8 cellular contexts compared by ENCODE assay signal in genomic region chr7:116582806-116583444, GRCh38. TPM values are rescaled to one million over a fixed set of nuclear protein-coding genes. Genes with fewer than 3 reads are reported as not detected.
A peak's percentile ranks its signal among the peaks of the same experiment; 100 is the strongest.
DNase-seq lines count a peak whose midpoint lies in the region; ATAC-seq and TF ChIP-seq lines count a peak whose summit lies in the region.

No MANE protein-coding gene starts in this region.

- H3K36me3 Mint-ChIP-seq in activated T-helper 1 cell treated with anti-CD3 and anti-CD28 coated beads, Interleukin-12 subunit alpha, Interleukin-12 subunit beta, Interleukin-2, Interleukin-4 antibody, amounts not matched to agents 30 ng/mL and 10 ng/mL and 1 ng/mL, durations not matched to agents 14 hours and 24 hours and 36 hours (ENCODE audit: low read depth), result no peaks in the 10 kb centered on the region
- no peaks in the 10 kb centered on the region for H3K36me3 Mint-ChIP-seq in naive B cell
- no peaks in the 10 kb centered on the region for H3K36me3 Mint-ChIP-seq in CD8-positive, alpha-beta T cell

- POLR2A ChIA-PET in CD8-positive, alpha-beta T cell (lab: Charles Lee), result no interaction called here

- H3K27me3 Mint-ChIP-seq in activated T-helper 1 cell treated with anti-CD3 and anti-CD28 coated beads, Interleukin-12 subunit alpha, Interleukin-12 subunit beta, Interleukin-2, Interleukin-4 antibody, amounts not matched to agents 30 ng/mL and 10 ng/mL and 1 ng/mL, durations not matched to agents 14 hours and 24 hours and 36 hours (ENCODE audit: insufficient read depth), result peaks cover 5% of the 10 kb centered on the region
- no peaks in the 10 kb centered on the region for H3K27me3 Mint-ChIP-seq in naive B cell
- no peaks in the 10 kb centered on the region for H3K27me3 Mint-ChIP-seq in CD8-positive, alpha-beta T cell (ENCODE audit: low read depth)

- H3K9me3 Mint-ChIP-seq in activated T-helper 1 cell treated with anti-CD3 and anti-CD28 coated beads, Interleukin-12 subunit alpha, Interleukin-12 subunit beta, Interleukin-2, Interleukin-4 antibody, amounts not matched to agents 30 ng/mL and 10 ng/mL and 1 ng/mL, durations not matched to agents 14 hours and 24 hours and 36 hours, result no peaks in the 10 kb centered on the region
- H3K9me3 Mint-ChIP-seq in naive B cell, result no peaks in the 10 kb centered on the region
- no peaks in the 10 kb centered on the region for H3K9me3 Mint-ChIP-seq in CD8-positive, alpha-beta T cell

- CTCF ChIA-PET in CD8-positive, alpha-beta T cell (lab: Charles Lee), result interaction anchor here (1.2 to 1.6 kb wide), 4 partner anchors 8 to 410 kb away, joined by 5 to 8 read pairs (median 6); no protein-coding TSS in a partner anchor

- H3K9me3 ChIP-seq in CD8-positive, alpha-beta T cell (ENCODE audit: low read length), result no peaks in the 10 kb centered on the region

- H3K27ac ChIP-seq in CD8-positive, alpha-beta T cell (ENCODE audit: low read depth, low read length), result no peak overlapping the region

- ATAC-seq in HG02623 (IDR thresholded peaks at IDR 0.05; ENCODE audit: unreplicated experiment) (peak; percentile 33), naive B cell (ENCODE audit: low read depth in 2 of 2) (no peak)
- no peak for ATAC-seq in CD8-positive, alpha-beta T cell

- H3K4me3 Mint-ChIP-seq in activated T-helper 1 cell treated with anti-CD3 and anti-CD28 coated beads, Interleukin-12 subunit alpha, Interleukin-12 subunit beta, Interleukin-2, Interleukin-4 antibody, amounts not matched to agents 30 ng/mL and 10 ng/mL and 1 ng/mL, durations not matched to agents 14 hours and 24 hours and 36 hours, result no peak overlapping the region
- H3K4me3 Mint-ChIP-seq in naive B cell, result peak overlapping the region; percentile 15 to 85 (median 78)
- no peak overlapping the region for H3K4me3 Mint-ChIP-seq in CD8-positive, alpha-beta T cell

- peak overlapping the region; percentile 40 for H3K27ac Mint-ChIP-seq in activated T-helper 1 cell treated with anti-CD3 and anti-CD28 coated beads, Interleukin-12 subunit alpha, Interleukin-12 subunit beta, Interleukin-2, Interleukin-4 antibody, amounts not matched to agents 30 ng/mL and 10 ng/mL and 1 ng/mL, durations not matched to agents 14 hours and 24 hours and 36 hours
- H3K27ac Mint-ChIP-seq in naive B cell, result peak overlapping the region in 3 of 6 donors; percentile 46 to 87 (median 80)
- H3K27ac Mint-ChIP-seq in CD8-positive, alpha-beta T cell, result no peak overlapping the region

- DNase-seq in EH (ENCODE audit: low read depth) (peak; percentile 100), naive B cell (no peak), occipital lobe (lab: John Stamatoyannopoulos, UW) (no peak), GM19240 (ENCODE audit: insufficient read length, low spot score) (no peak)
- DNase-seq in activated T-helper 1 cell treated with anti-CD3 and anti-CD28 coated beads, Interleukin-12 subunit alpha, Interleukin-12 subunit beta, Interleukin-2, Interleukin-4 antibody, amounts not matched to agents 30 ng/mL and 10 ng/mL and 1 ng/mL, durations not matched to agents 14 hours and 24 hours and 36 hours (ENCODE audit: low spot score), result no peak
- DNase-seq in CD8-positive, alpha-beta T cell, result no peak
- no peak for DNase-seq in activated CD8-positive, alpha-beta memory T cell treated with anti-CD3 and anti-CD28 coated beads for 24 hours

- intact Hi-C loops in activated T-helper 1 cell treated with anti-CD3 and anti-CD28 coated beads, Interleukin-12 subunit alpha, Interleukin-12 subunit beta, Interleukin-2, Interleukin-4 antibody, amounts not matched to agents 30 ng/mL and 10 ng/mL and 1 ng/mL, durations not matched to agents 14 hours and 24 hours and 36 hours (cut with micrococcal nuclease), result no loop called here
- intact Hi-C loops in CD8-positive, alpha-beta T cell (cut with DNase I, micrococcal nuclease), result no loop called here

- H3K4me3 ChIP-seq in CD8-positive, alpha-beta T cell (ENCODE audit: low read depth, low read length), result no peak overlapping the region

- H3K36me3 ChIP-seq in CD8-positive, alpha-beta T cell (ENCODE audit: insufficient read depth, low read length), result no peaks in the 10 kb centered on the region

- H3K27me3 ChIP-seq in CD8-positive, alpha-beta T cell (ENCODE audit: insufficient read depth, low read length), result no peaks in the 10 kb centered on the region

- TF ChIP-seq CTCF in CD8-positive, alpha-beta T cell (IDR thresholded peaks at IDR 0.05), result no peak

- peaks cover 19% of the 10 kb centered on the region for H3K4me1 Mint-ChIP-seq in activated T-helper 1 cell treated with anti-CD3 and anti-CD28 coated beads, Interleukin-12 subunit alpha, Interleukin-12 subunit beta, Interleukin-2, Interleukin-4 antibody, amounts not matched to agents 30 ng/mL and 10 ng/mL and 1 ng/mL, durations not matched to agents 14 hours and 24 hours and 36 hours (ENCODE audit: low read depth)
- H3K4me1 Mint-ChIP-seq in naive B cell, result peaks cover 8 to 14% (median 11%) of the 10 kb centered on the region in 3 donors
- H3K4me1 Mint-ChIP-seq in CD8-positive, alpha-beta T cell (ENCODE audit: low read depth), result peaks cover 2% of the 10 kb centered on the region

- no peaks in the 10 kb centered on the region for H3K4me1 ChIP-seq in CD8-positive, alpha-beta T cell (ENCODE audit: insufficient read depth, low read length)

RNA-seq across cellular contexts. Expression of gene CAV1, which starts 58.1 kb away (rescaled TPM):
- 0.76 and 1.8 TPM in 2 replicates for total RNA-seq in activated T-helper 1 cell treated with anti-CD3 and anti-CD28 coated beads, Interleukin-12 subunit alpha, Interleukin-12 subunit beta, Interleukin-2, Interleukin-4 antibody, amounts not matched to agents 30 ng/mL and 10 ng/mL and 1 ng/mL, durations not matched to agents 14 hours and 24 hours and 36 hours
- polyA plus RNA-seq in naive B cell (ENCODE audit: low read depth in 6 of 6), result 1 to 10 TPM in 5 of 6 donors, under 1 TPM in 1; 0.73 to 9.0 (median 4.8) TPM
- total RNA-seq in CD8-positive, alpha-beta T cell, result not detected
- total RNA-seq in occipital lobe, result 12.0 TPM

Comparison
In these comparisons a context has a peak if more than half of its experiments do, and no peak if none do; other contexts are left out.
1. H3K4me3 Mint-ChIP-seq: peak in naive B cell (8 of 8); none in activated T-helper 1 cell treated with anti-CD3 and anti-CD28 coated beads, Interleukin-12 subunit alpha, Interleukin-12 subunit beta, Interleukin-2, Interleukin-4 antibody, amounts not matched to agents 30 ng/mL and 10 ng/mL and 1 ng/mL, durations not matched to agents 14 hours and 24 hours and 36 hours (single experiment) and CD8-positive, alpha-beta T cell (single experiment).